8 cellular contexts compared by ENCODE assay signal in genomic region chr9:121992571-121993212, GRCh38.
DNase-seq lines count a peak whose midpoint lies in the region; ATAC-seq and TF ChIP-seq lines count a peak whose summit lies in the region.

No MANE protein-coding gene starts in this region.

- H3K9me3 ChIP-seq in transverse colon: no peaks in the 10 kb centered on the region

- H3K27me3 ChIP-seq in transverse colon: no peaks in the 10 kb centered on the region

- DNase-seq in DMS53 (lab: John Stamatoyannopoulos, UW) (peak; percentile 88), NCI-H526 treated with DMSO at 0.1 percent for 48 hours (lab: John Stamatoyannopoulos, UW) (peak; percentile 18), fibroblast of gingiva (ENCODE audit: low read depth) (peak; percentile 62), nephron progenitor cell (peak; percentile 51), transverse colon (peak; percentile 47)
- DNase-seq in activated CD8-positive, alpha-beta memory T cell treated with anti-CD3 and anti-CD28 coated beads, Interleukin-2, amount 50 U/mL, for 24 hours (ENCODE audit: extremely low read depth): peak; percentile 2

- H3K27ac Mint-ChIP-seq in nephron progenitor cell: no peak overlapping the region

- ATAC-seq in HG03432 (IDR thresholded peaks at IDR 0.05; ENCODE audit: unreplicated experiment) (peak; percentile 46), HG03139 (IDR thresholded peaks at IDR 0.05; ENCODE audit: unreplicated experiment) (no peak)

- intact Hi-C loops in transverse colon (cut with DNase I; ENCODE audit: low total_unique reads): loop anchor here (5.0 kb wide), 1 partner anchor 305 kb away; no protein-coding TSS in a partner anchor

- no peaks in the 10 kb centered on the region for H3K36me3 ChIP-seq in transverse colon

- H3K4me1 Mint-ChIP-seq in nephron progenitor cell: peaks cover 41% of the 10 kb centered on the region

- TF ChIP-seq POLR2A in transverse colon (IDR thresholded peaks at IDR 0.05): no peak

- WGBS in transverse colon (ENCODE audit: low coverage in 1 of 2), 2 donors: 18% methylated on average over 8 of the region's 8 CpGs; no CpG with 5 or more reads in 1 of the 2 donors

- H3K4me3 ChIP-seq in transverse colon: no peak overlapping the region

- no peak overlapping the region for H3K4me3 Mint-ChIP-seq in nephron progenitor cell

- TF ChIP-seq CTCF in nephron progenitor cell (IDR thresholded peaks at IDR 0.05) (peak; percentile 87), transverse colon (IDR thresholded peaks at IDR 0.05) (peak; percentile 80 to 89 (median 84))

- no peak for TF ChIP-seq EP300 in transverse colon (IDR thresholded peaks at IDR 0.05; ENCODE audit: low read depth)

- peaks cover 13% of the 10 kb centered on the region for H3K27me3 Mint-ChIP-seq in nephron progenitor cell (ENCODE audit: low read depth, poor library complexity)

- no peaks in the 10 kb centered on the region for H3K9me3 Mint-ChIP-seq in nephron progenitor cell

- H3K27ac ChIP-seq in transverse colon: no peak overlapping the region

- in situ Hi-C loops in transverse colon (cut with MboI; ENCODE audit: low pct_ligation_motif_present in 1 of 4, low pct_unique_long_range_greater_than_20kb in 1 of 4, low sequenced_read_pairs in 3 of 4): loop anchor here (5.0 to 25.0 kb wide), 7 partner anchors 180 to 448 kb away; no protein-coding TSS in a partner anchor

- H3K4me1 ChIP-seq in transverse colon: peaks cover 0 to 2% (median 0%) of the 10 kb centered on the region in 4 donors

- H3K36me3 Mint-ChIP-seq in nephron progenitor cell (ENCODE audit: low read depth): no peaks in the 10 kb centered on the region

Comparison
In these comparisons a context has a peak if more than half of its experiments do, and no peak if none do; other contexts are left out.
1. DNase-seq: peak in every context shown above with its lines; median percentile 88 in DMS53; 62 in fibroblast of gingiva; 51 in nephron progenitor cell; 47 in transverse colon; 18 in NCI-H526 treated with DMSO at 0.1 percent for 48 hours; 2 in activated CD8-positive, alpha-beta memory T cell treated with anti-CD3 and anti-CD28 coated beads, Interleukin-2, amount 50 U/mL, for 24 hours.